10 cellular contexts compared by ENCODE assay signal in the genomic region with DNA sequence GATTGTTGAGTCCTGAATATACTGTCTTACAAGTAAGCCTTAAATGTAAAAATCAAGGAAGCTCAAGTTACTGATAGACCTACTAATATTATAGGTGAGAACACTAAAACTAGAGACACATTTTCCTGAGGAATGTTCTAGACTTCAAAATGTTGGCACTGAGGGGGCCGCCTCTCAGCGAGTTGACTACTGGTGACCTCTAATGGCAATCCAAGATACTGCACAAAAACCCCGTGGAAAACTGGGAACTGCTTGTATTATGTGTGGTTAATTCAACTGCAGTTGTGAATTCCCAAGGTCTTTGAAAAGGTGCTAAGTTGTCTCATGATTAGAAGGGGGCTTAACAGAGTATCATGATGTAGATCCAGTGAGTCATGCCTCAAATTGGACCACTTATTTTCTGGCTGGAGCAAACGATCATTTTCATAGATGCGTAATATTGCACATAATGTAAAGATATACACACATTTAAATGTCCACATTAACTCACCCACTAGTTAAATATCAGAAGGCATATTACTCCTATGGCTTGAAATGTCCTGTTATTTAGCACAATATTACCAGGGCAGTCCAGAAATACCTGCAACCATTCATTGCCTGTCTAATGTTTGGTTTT.
DNase-seq lines count a peak whose midpoint lies in the region; ATAC-seq and TF ChIP-seq lines count a peak whose summit lies in the region.
"Had no signal": no experiment of that assay in that cellular context is flagged by ENCODE, and none has a peak within 500 bp of the region (broad histone marks: within the 10 kb centered on the region; RNA-seq: fewer than 3 reads in every experiment).

No MANE protein-coding gene starts in this region.

- H3K4me1 ChIP-seq in breast epithelium (no peaks in the 10 kb centered on the region), OCI-LY7 (ENCODE audit: insufficient read depth, low read length, poor library complexity, severe bottlenecking) (no peaks in the 10 kb centered on the region)

- no peaks in the 10 kb centered on the region for H3K79me2 ChIP-seq in OCI-LY7 (ENCODE audit: insufficient read depth, low read depth, low read length)

- no peaks in the 10 kb centered on the region for H3K9me3 ChIP-seq in breast epithelium
- no peaks in the 10 kb centered on the region for H3K9me3 ChIP-seq in OCI-LY7 (ENCODE audit: low read length)

- no peak overlapping the region for H3K27ac ChIP-seq in breast epithelium
- no peak overlapping the region for H3K27ac ChIP-seq in OCI-LY7 (ENCODE audit: low read depth, low read length, poor library complexity, severe bottlenecking)

- H3K4me3 ChIP-seq in breast epithelium (no peak overlapping the region), OCI-LY7 (ENCODE audit: low read depth, low read length, poor library complexity, severe bottlenecking) (no peak overlapping the region), fibroblast of pulmonary artery (replicated peaks; ENCODE audit: low read depth, low read length) (no peak overlapping the region)

- DNase-seq in MCF 10A (ENCODE audit: unreplicated experiment): peak; percentile 38
- DNase-seq in breast epithelium (ENCODE audit: low spot score in 2 of 2): no peak
- DNase-seq in OCI-LY7 (ENCODE audit: low spot score): peak; percentile 16
- peak; percentile 9 for DNase-seq in fibroblast of pulmonary artery (ENCODE audit: low read depth)
- no peak for DNase-seq in type B pancreatic cell (ENCODE audit: extremely low spot score, unreplicated experiment)
- no peak for DNase-seq in activated effector memory CD4-positive, alpha-beta T cell treated with anti-CD3 and anti-CD28 coated beads, Interleukin-2, amount 50 U/mL, for 16 hours
- DNase-seq: activated naive CD8-positive, alpha-beta T cell treated with anti-CD3 and anti-CD28 coated beads, Interleukin-2, amount 10 ng/mL, durations not matched to agents 7 days and 5 days had no signal

- H3K4me1 Mint-ChIP-seq in MCF 10A (ENCODE audit: insufficient read depth, unreplicated experiment) (no peaks in the 10 kb centered on the region), type B pancreatic cell (ENCODE audit: unreplicated experiment) (no peaks in the 10 kb centered on the region)
- H3K4me1 Mint-ChIP-seq: activated naive CD8-positive, alpha-beta T cell treated with anti-CD3 and anti-CD28 coated beads, Interleukin-2, amount 10 ng/mL, durations not matched to agents 7 days and 5 days; memory B cell had no signal

- H3K27ac Mint-ChIP-seq in MCF 10A (ENCODE audit: low read depth, unreplicated experiment) (no peak overlapping the region), type B pancreatic cell (no peak overlapping the region)
- H3K27ac Mint-ChIP-seq: activated naive CD8-positive, alpha-beta T cell treated with anti-CD3 and anti-CD28 coated beads, Interleukin-2, amount 10 ng/mL, durations not matched to agents 7 days and 5 days; memory B cell had no signal

- H3K27me3 Mint-ChIP-seq in MCF 10A (ENCODE audit: insufficient read depth, unreplicated experiment) (peaks cover 11% of the 10 kb centered on the region), type B pancreatic cell (peaks cover 27% of the 10 kb centered on the region)
- H3K27me3 Mint-ChIP-seq: activated naive CD8-positive, alpha-beta T cell treated with anti-CD3 and anti-CD28 coated beads, Interleukin-2, amount 10 ng/mL, durations not matched to agents 7 days and 5 days; memory B cell had no signal

- CTCF ChIA-PET in MCF 10A (lab: Yijun Ruan, JAX) (interaction anchor here (0.6 to 2.4 kb wide), 22 partner anchors 10 to 1616 kb away, joined by 3 to 16 read pairs (median 4); no protein-coding TSS in a partner anchor), OCI-LY7 (lab: Charles Lee; ENCODE audit: unreplicated experiment) (no interaction called here)

- H3K9me3 Mint-ChIP-seq in MCF 10A (ENCODE audit: unreplicated experiment) (no peaks in the 10 kb centered on the region), type B pancreatic cell (no peaks in the 10 kb centered on the region)
- H3K9me3 Mint-ChIP-seq: memory B cell had no signal

- H2AFZ ChIP-seq in OCI-LY7 (ENCODE audit: low read length): no peak overlapping the region

- no peaks in the 10 kb centered on the region for H3K9me2 ChIP-seq in OCI-LY7 (ENCODE audit: insufficient read depth, low read length)

- peak; percentile 52 for TF ChIP-seq CTCF in MCF 10A (IDR thresholded peaks at IDR 0.05; ENCODE audit: unreplicated experiment)
- TF ChIP-seq CTCF in breast epithelium (IDR thresholded peaks at IDR 0.05): peak in 1 of 3 donors; percentile 18
- TF ChIP-seq CTCF in OCI-LY7 (conservative IDR thresholded peaks at IDR 0.05; ENCODE audit: low read length): peak; percentile 83
- peak; percentile 33 for TF ChIP-seq CTCF in fibroblast of pulmonary artery (IDR thresholded peaks at IDR 0.05; ENCODE audit: low read length, missing control alignments)
- peak; percentile 75 for TF ChIP-seq CTCF in type B pancreatic cell (conservative IDR thresholded peaks at IDR 0.05)

- POLR2A ChIA-PET in MCF 10A (lab: Yijun Ruan, JAX): interaction anchor here (0.7 kb wide), 3 partner anchors 14 to 362 kb away, joined by 3 read pairs; no protein-coding TSS in a partner anchor
- POLR2A ChIA-PET in OCI-LY7 (lab: Charles Lee): interaction anchor here (0.8 kb wide), 1 partner anchor 35 kb away, joined by 3 read pairs; no protein-coding TSS in a partner anchor

- no peaks in the 10 kb centered on the region for H3K27me3 ChIP-seq in breast epithelium

- no peak for TF ChIP-seq POLR2A in breast epithelium (IDR thresholded peaks at IDR 0.05)

- no peak for ATAC-seq in GM18502 (IDR thresholded peaks at IDR 0.05; ENCODE audit: poor library complexity, unreplicated experiment)
- ATAC-seq in GM19328 (IDR thresholded peaks at IDR 0.05; ENCODE audit: unreplicated experiment): no peak

- intact Hi-C loops in MCF 10A (cut with micrococcal nuclease) (loop anchor here (1.0 to 5.0 kb wide), 3 partner anchors 64 to 606 kb away; no protein-coding TSS in a partner anchor), breast epithelium (cut with DNase I; ENCODE audit: low total_unique reads) (no loop called here), OCI-LY7 (cut with micrococcal nuclease; ENCODE audit: unreplicated experiment) (loop anchor here (5.0 to 10.0 kb wide), 2 partner anchors 441 to 533 kb away; no protein-coding TSS in a partner anchor)

- no TSS peak for BruUV-seq in MCF 10A (replicated peaks; lab: Mats Ljungman, UMichigan)
- no TSS peak for BruUV-seq in OCI-LY7 (replicated peaks; lab: Mats Ljungman, UMichigan)

- no peaks in the 10 kb centered on the region for H3K36me3 Mint-ChIP-seq in MCF 10A (ENCODE audit: insufficient read depth, unreplicated experiment)
- no peaks in the 10 kb centered on the region for H3K36me3 Mint-ChIP-seq in type B pancreatic cell
- H3K36me3 Mint-ChIP-seq: activated naive CD8-positive, alpha-beta T cell treated with anti-CD3 and anti-CD28 coated beads, Interleukin-2, amount 10 ng/mL, durations not matched to agents 7 days and 5 days; memory B cell had no signal

- H3K4me3 Mint-ChIP-seq in MCF 10A (ENCODE audit: unreplicated experiment) (no peak overlapping the region), type B pancreatic cell (no peak overlapping the region)
- H3K4me3 Mint-ChIP-seq: activated naive CD8-positive, alpha-beta T cell treated with anti-CD3 and anti-CD28 coated beads, Interleukin-2, amount 10 ng/mL, durations not matched to agents 7 days and 5 days; memory B cell had no signal

- no peak overlapping the region for H3K4me2 ChIP-seq in OCI-LY7 (ENCODE audit: low read length)

- no peaks in the 10 kb centered on the region for H4K20me1 ChIP-seq in OCI-LY7 (ENCODE audit: insufficient read depth, low read length)

- no peaks in the 10 kb centered on the region for H3K36me3 ChIP-seq in breast epithelium
- H3K36me3 ChIP-seq in OCI-LY7 (ENCODE audit: insufficient read depth, low read length): no peaks in the 10 kb centered on the region

Comparison
In these comparisons a context has a peak if more than half of its experiments do, and no peak if none do; other contexts are left out.
1. DNase-seq: peak in MCF 10A (single experiment), OCI-LY7 (single experiment) and fibroblast of pulmonary artery (single experiment); none in breast epithelium (0 of 2), type B pancreatic cell (single experiment) and activated effector memory CD4-positive, alpha-beta T cell treated with anti-CD3 and anti-CD28 coated beads, Interleukin-2, amount 50 U/mL, for 16 hours (single experiment).